In the genomic region with DNA sequence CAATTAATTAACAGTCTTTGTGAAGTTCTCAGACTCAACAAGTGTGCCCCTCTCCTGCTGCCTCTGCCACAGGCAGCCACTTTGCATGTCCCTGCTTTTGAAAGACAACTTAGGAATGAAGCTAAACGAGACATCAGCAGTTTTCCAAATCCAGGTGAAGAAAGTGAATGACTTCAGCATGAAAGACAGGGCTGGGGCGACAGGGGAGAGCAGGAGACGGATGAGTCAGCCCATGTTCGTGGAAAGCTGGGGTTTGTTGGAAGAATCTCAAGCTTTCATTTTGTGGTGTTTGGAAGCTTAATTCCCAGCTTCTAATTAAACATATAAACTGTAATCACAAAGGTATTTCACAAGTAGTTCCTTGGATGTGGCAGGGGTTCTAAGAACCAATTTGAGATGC, we compare ENCODE assay signal across 14 cellular contexts.
DNase-seq lines count a peak whose midpoint lies in the region; ATAC-seq, FAIRE-seq and TF ChIP-seq lines count a peak whose summit lies in the region.
"Had no signal": no experiment of that assay in that cellular context is flagged by ENCODE, and none has a peak within 500 bp of the region (broad histone marks: within the 10 kb centered on the region; RNA-seq: fewer than 3 reads in every experiment).

No MANE protein-coding gene starts in this region.

- H3K27ac ChIP-seq in foreskin keratinocyte (no peak overlapping the region), skin epidermis (peak overlapping the region in 13 of 21 experiments; percentile 3 to 76 (median 43))
- H3K27ac ChIP-seq: ascending aorta had no signal

- TF ChIP-seq CTCF in foreskin keratinocyte (conservative IDR thresholded peaks at IDR 0.05), result no peak

- peak; percentile 23 for DNase-seq in ELR (ENCODE audit: low read depth)
- peak; percentile 50 for DNase-seq in amniotic epithelial cell (ENCODE audit: low read depth)
- peak in 1 of 2 donors; percentile 47 for DNase-seq in foreskin keratinocyte
- no peak for DNase-seq in NK-92 treated with Interleukin-12 subunit alpha and Interleukin-12 subunit beta, amount 100 ng/mL, for 24 hours (lab: John Stamatoyannopoulos, UW)
- DNase-seq in inferior parietal cortex (ENCODE audit: extremely low spot score), result no peak
- no peak for DNase-seq in stimulated activated naive CD4-positive, alpha-beta T cell treated with Interleukin-2 at 50 U/mL for 16 hours (lab: John Stamatoyannopoulos, UW)
- DNase-seq in GM19239 (ENCODE audit: insufficient read length, low spot score), result no peak
- DNase-seq: activated CD4-positive, alpha-beta T cell treated with anti-CD3 and anti-CD28 coated beads for 48 hours; activated T-cell treated with anti-CD3 and anti-CD28 coated beads, Interleukin-2, amount 50 U/mL, for 72 hours; COR-L47; NCI-H2081; stimulated activated CD4-positive, alpha-beta T cell treated with anti-CD3 and anti-CD28 coated beads, Interleukin-4, amount 100 ng/mL, for 4 hours had no signal

- no peaks in the 10 kb centered on the region for H3K27me3 ChIP-seq in foreskin keratinocyte
- H3K27me3 ChIP-seq: ascending aorta had no signal

- H3K4me1 ChIP-seq in foreskin keratinocyte, result peaks cover 6% of the 10 kb centered on the region

- ATAC-seq in foreskin keratinocyte, result peak; percentile 68
- ATAC-seq: activated T-cell treated with anti-CD3 and anti-CD28 coated beads, Interleukin-2, amount 50 U/mL, for 72 hours had no signal

- FAIRE-seq in GM19239 (lab: Jason Lieb, UNC), result no peak

- H3K4me3 ChIP-seq in skin epidermis, result no peak overlapping the region
- H3K4me3 ChIP-seq: ascending aorta had no signal

Comparison
In these comparisons a context has a peak if more than half of its experiments do, and no peak if none do; other contexts are left out.
1. DNase-seq: peak in ELR (single experiment) and amniotic epithelial cell (single experiment); none in NK-92 treated with Interleukin-12 subunit alpha and Interleukin-12 subunit beta, amount 100 ng/mL, for 24 hours (single experiment), inferior parietal cortex (single experiment), stimulated activated naive CD4-positive, alpha-beta T cell treated with Interleukin-2 at 50 U/mL for 16 hours (single experiment) and GM19239 (single experiment).